In genomic region chr12:47803196-47803875, GRCh38 we compare ENCODE assay signal across 10 cellular contexts. TPM values are rescaled to one million over a fixed set of nuclear protein-coding genes. Genes with fewer than 3 reads are reported as not detected.
DNase-seq lines count a peak whose midpoint lies in the region; ATAC-seq, FAIRE-seq and TF ChIP-seq lines count a peak whose summit lies in the region.
"Had no signal": no experiment of that assay in that cellular context is flagged by ENCODE, and none has a peak within 500 bp of the region (broad histone marks: within the 10 kb centered on the region; RNA-seq: fewer than 3 reads in every experiment).

No MANE protein-coding gene starts in this region.

- H4K20me1 ChIP-seq in IMR-90 (ENCODE audit: insufficient read depth, low read length) (peaks cover 99% of the 10 kb centered on the region), endothelial cell of umbilical vein (replicated peaks; ENCODE audit: control insufficient read depth, extremely low read depth, insufficient read depth, low read length) (peaks cover 6% of the 10 kb centered on the region)

- dilution Hi-C loops in IMR-90 (cut with HindIII; ENCODE audit: low sequenced_read_pairs, unreplicated experiment) = no loop called here
- dilution Hi-C loops in endothelial cell of umbilical vein (cut with MboI; ENCODE audit: extremely low pct_ligation_motif_present, low sequenced_read_pairs) = no loop called here

- in situ Hi-C loops in IMR-90 (cut with MboI; ENCODE audit: low sequenced_read_pairs) = no loop called here

- no peak overlapping the region for H3K56ac ChIP-seq in IMR-90 (ENCODE audit: extremely low read depth, insufficient read depth, low read length)

- BruUV-seq in IMR-90 (replicated peaks; lab: Mats Ljungman, UMichigan) (no TSS peak), endothelial cell of umbilical vein (replicated peaks; lab: Mats Ljungman, UMichigan) (no TSS peak)

- no peak overlapping the region for H3K18ac ChIP-seq in IMR-90 (ENCODE audit: low read depth, low read length)

- CTCF ChIA-PET in IMR-90 (lab: Yijun Ruan, JAX) (interaction anchor here (1.7 kb wide), 1 partner anchor 35 kb away, joined by 4 read pairs; no protein-coding TSS in a partner anchor), T-cell (lab: Charles Lee) (interaction anchor here (1.1 to 1.8 kb wide), 3 partner anchors 10 to 35 kb away, joined by 3 to 7 read pairs (median 4); no protein-coding TSS in a partner anchor), endothelial cell of umbilical vein (lab: Charles Lee) (interaction anchor here (2.5 to 12.5 kb wide), 4 partner anchors 10 to 34 kb away, joined by 10 to 229 read pairs (median 28); no protein-coding TSS in a partner anchor)

- H3K4me1 ChIP-seq in IMR-90 (ENCODE audit: control insufficient read depth, insufficient read depth, low read length) (peaks cover 49% of the 10 kb centered on the region), endothelial cell of umbilical vein (ENCODE audit: control insufficient read depth, extremely low read depth, insufficient read depth, low read length) (peaks cover 73% of the 10 kb centered on the region), spleen (peaks cover 82 to 100% (median 95%) of the 10 kb centered on the region in 6 donors)

- TF ChIP-seq POLR2A in IMR-90 (IDR thresholded peaks at IDR 0.05; ENCODE audit: low read depth, low read length) = no peak
- TF ChIP-seq POLR2A in endothelial cell of umbilical vein (IDR thresholded peaks at IDR 0.05; ENCODE audit: low read depth, low read length) = no peak
- TF ChIP-seq POLR2A in spleen (IDR thresholded peaks at IDR 0.05) = no peak

- H3K27me3 ChIP-seq in IMR-90 (ENCODE audit: control insufficient read depth, insufficient read depth, low read length) (no peaks in the 10 kb centered on the region), endothelial cell of umbilical vein (ENCODE audit: control insufficient read depth in 2 of 2, insufficient read depth in 2 of 2, low read length in 2 of 2) (no peaks in the 10 kb centered on the region), spleen (replicated peaks in 1 of 7) (no peaks in the 10 kb centered on the region)

- POLR2A ChIA-PET in IMR-90 (lab: Charles Lee; ENCODE audit: unreplicated experiment) (interaction anchor here (1.4 kb wide), 1 partner anchor 17 kb away, joined by 4 read pairs; the partner anchor contains the start of gene HDAC7), T-cell (lab: Charles Lee) (no interaction called here), endothelial cell of umbilical vein (lab: Charles Lee) (no interaction called here)

- H3K79me2 ChIP-seq in endothelial cell of umbilical vein (ENCODE audit: control insufficient read depth, insufficient read depth, low read length) = peaks cover 100% of the 10 kb centered on the region

- no peak overlapping the region for H2BK20ac ChIP-seq in IMR-90 (ENCODE audit: low read depth, low read length)

- no peak overlapping the region for H3K27ac ChIP-seq in IMR-90 (ENCODE audit: insufficient read depth, low read length)
- peak overlapping the region; percentile 19 for H3K27ac ChIP-seq in endothelial cell of umbilical vein (ENCODE audit: insufficient read depth, low read depth, low read length)
- peak overlapping the region; percentile 55 to 98 (median 80) for H3K27ac ChIP-seq in spleen

- peak overlapping the region in 2 of 3 donors; percentile 37 to 97 for H3K4me3 Mint-ChIP-seq in T-cell

- H3K9ac ChIP-seq in IMR-90 (ENCODE audit: low read depth, low read length) (no peak overlapping the region), endothelial cell of umbilical vein (replicated peaks; ENCODE audit: extremely low read depth, insufficient read depth, low read length) (no peak overlapping the region)

- no peak overlapping the region for H2AFZ ChIP-seq in IMR-90 (replicated peaks; ENCODE audit: low read length, poor library complexity)
- no peak overlapping the region for H2AFZ ChIP-seq in endothelial cell of umbilical vein (ENCODE audit: low read depth, low read length)

- peaks cover 7% of the 10 kb centered on the region for H3K36me3 Mint-ChIP-seq in T-cell

- H3K27me3 Mint-ChIP-seq in T-cell = no peaks in the 10 kb centered on the region

- no peak overlapping the region; the same call in 1 of the 2 replicates for H3K4ac ChIP-seq in IMR-90 (ENCODE audit: low read depth, low read length)

- peak; percentile 12 for FAIRE-seq in endothelial cell of umbilical vein (lab: Jason Lieb, UNC)
- FAIRE-seq: astrocyte had no signal

- H3K23ac ChIP-seq in IMR-90 (ENCODE audit: low read depth, low read length) = no peak overlapping the region

- H3K4me2 ChIP-seq in IMR-90 (ENCODE audit: low read depth, low read length) (no peak overlapping the region), endothelial cell of umbilical vein (ENCODE audit: insufficient read depth, low read length) (peak overlapping the region; percentile 21)

- ATAC-seq in IMR-90 (ENCODE audit: low read depth) = no peak
- no peak for ATAC-seq in T-cell (replicated peaks in 1 of 4)
- ATAC-seq in GM18502 (IDR thresholded peaks at IDR 0.05; ENCODE audit: poor library complexity, unreplicated experiment) = no peak

- H3K27ac Mint-ChIP-seq in T-cell = peak overlapping the region; percentile 70 to 98

- H4K5ac ChIP-seq in IMR-90 (ENCODE audit: low read depth, low read length) = no peak overlapping the region

- H2BK120ac ChIP-seq in IMR-90 (ENCODE audit: low read depth, low read length) = no peak overlapping the region

- no peak overlapping the region for H4K8ac ChIP-seq in IMR-90 (ENCODE audit: low read depth in 2 of 2, low read length in 2 of 2)

- no peak overlapping the region for H2AK5ac ChIP-seq in IMR-90 (ENCODE audit: low read depth, low read length)

- intact Hi-C loops in IMR-90 (cut with micrococcal nuclease) (no loop called here), endothelial cell of umbilical vein (cut with micrococcal nuclease) (no loop called here), spleen (cut with DNase I; ENCODE audit: low total_unique reads) (loop anchor here (5.0 kb wide), 1 partner anchor 34 kb away; no protein-coding TSS in a partner anchor)

- no peak overlapping the region for H2BK5ac ChIP-seq in IMR-90 (ENCODE audit: low read depth, low read length, poor library complexity, severe bottlenecking)

- peaks cover 32% of the 10 kb centered on the region for H3K9me1 ChIP-seq in IMR-90 (ENCODE audit: insufficient read depth, low read length)
- no peaks in the 10 kb centered on the region for H3K9me1 ChIP-seq in endothelial cell of umbilical vein (replicated peaks; ENCODE audit: control insufficient read depth, extremely low read depth, insufficient read depth, low read length)

- H2BK15ac ChIP-seq in IMR-90 (ENCODE audit: low read depth, low read length) = no peak overlapping the region

- H4K91ac ChIP-seq in IMR-90 (ENCODE audit: insufficient read depth, low read depth, low read length) = no peak overlapping the region

- TF ChIP-seq RAD21 in IMR-90 (IDR thresholded peaks at IDR 0.05; ENCODE audit: low read length) = no peak

- TF ChIP-seq CTCF in IMR-90 (conservative IDR thresholded peaks at IDR 0.05; ENCODE audit: low read depth, low read length) (no peak), endothelial cell of umbilical vein (IDR thresholded peaks at IDR 0.05; ENCODE audit: extremely low read depth in 1 of 2, insufficient read depth in 1 of 2, low read depth in 1 of 2, low read length in 2 of 2) (no peak), spleen (IDR thresholded peaks at IDR 0.05 in 8 of 11, conservative IDR thresholded peaks at IDR 0.05 in 3 of 11) (no peak)

- H2AK9ac ChIP-seq in IMR-90 (replicated peaks; ENCODE audit: low read depth, low read length, poor library complexity) = no peak overlapping the region

- no peaks in the 10 kb centered on the region for H3K9me3 ChIP-seq in IMR-90 (ENCODE audit: control insufficient read depth, insufficient read depth, low read length)
- no peaks in the 10 kb centered on the region for H3K9me3 ChIP-seq in endothelial cell of umbilical vein (replicated peaks; ENCODE audit: control insufficient read depth, insufficient read depth, low read length)
- no peaks in the 10 kb centered on the region for H3K9me3 ChIP-seq in spleen

- H3K9me3 Mint-ChIP-seq in T-cell = no peaks in the 10 kb centered on the region

- peaks cover 19 to 93% of the 10 kb centered on the region in 2 experiments for H3K79me1 ChIP-seq in IMR-90 (ENCODE audit: low read depth in 1 of 2, low read length in 2 of 2)

- H3K4me1 Mint-ChIP-seq in T-cell = peaks cover 87 to 93% (median 93%) of the 10 kb centered on the region in 3 donors

- WGBS in IMR-90 (ENCODE audit: extremely low coverage in 2 of 2, insufficient read length in 1 of 2), 2 experiments = 82% methylated on average over 5 of the region's 12 CpGs; no CpG with 5 or more reads in 1 of the 2 experiments
- 23 to 32% (median 26%) methylated on average over 12 of the region's 12 CpGs for WGBS in spleen, 5 donors

- DNase-seq in IMR-90 (no peak), T-cell (no peak), endothelial cell of umbilical vein (ENCODE audit: low read depth, low spot score) (no peak), spleen (no peak), NCI-H510A (lab: John Stamatoyannopoulos, UW) (no peak)
- DNase-seq in stimulated activated CD4-positive, alpha-beta T cell treated with anti-CD3 and anti-CD28 coated beads, Interleukin-4, amount 100 ng/mL, for 1 hour = no peak
- DNase-seq: NCI-H2081, SW 1271 had no signal

- 0 out of 2 replicates have a peak overlapping the region, but pooled peaks have one; percentile 23 for H3K14ac ChIP-seq in IMR-90 (replicated peaks; ENCODE audit: low read depth, low read length)

- peaks cover 27% of the 10 kb centered on the region for H3K36me3 ChIP-seq in IMR-90 (ENCODE audit: control insufficient read depth, insufficient read depth, low read length)
- H3K36me3 ChIP-seq in endothelial cell of umbilical vein (ENCODE audit: control insufficient read depth in 2 of 2, extremely low read depth in 1 of 2, insufficient read depth in 2 of 2, low read length in 2 of 2) = peaks cover 17 to 25% of the 10 kb centered on the region in 2 experiments
- H3K36me3 ChIP-seq in spleen = peaks cover 0 to 41% (median 6%) of the 10 kb centered on the region in 6 donors

- H3K4me3 ChIP-seq in IMR-90 (ENCODE audit: insufficient read depth, low read depth, low read length) (no peak overlapping the region), endothelial cell of umbilical vein (replicated peaks in 1 of 3; ENCODE audit: insufficient read depth in 1 of 3, low read depth in 1 of 3, low read length in 3 of 3) (no peak overlapping the region), spleen (peak overlapping the region in 1 of 8 donors; percentile 37)

RNA-seq across cellular contexts. Expression of gene HDAC7, which starts 16.4 kb away (rescaled TPM):
- 10.4 and 10.6 TPM in 2 replicates for total RNA-seq in IMR-90 (2012; rRNA removed)
- polyA plus RNA-seq in IMR-90 (2012; rRNA removed) = 64.7 and 65.1 TPM in 2 replicates
- polyA plus RNA-seq in IMR-90 (2012; cell fraction: cytosol; rRNA removed) = 51.5 and 60.5 TPM in 2 replicates
- 183 and 377 TPM in 2 replicates for polyA plus RNA-seq in IMR-90 (2012; cell fraction: nucleus; rRNA removed; ENCODE audit: low replicate concordance)
- total RNA-seq in T-cell = 100 to 1,000 TPM; 142 to 192 (median 165) TPM
- 249 and 252 TPM in 2 replicates for total RNA-seq in endothelial cell of umbilical vein
- 119 and 122 TPM in 2 replicates for polyA plus RNA-seq in endothelial cell of umbilical vein
- 101 and 125 TPM in 2 replicates for polyA plus RNA-seq in endothelial cell of umbilical vein (2011; cell fraction: cytosol; rRNA removed)
- 462 and 531 TPM in 2 replicates for polyA plus RNA-seq in endothelial cell of umbilical vein (2011; cell fraction: nucleus; rRNA removed)
- 105 and 119 TPM in 2 replicates for polyA plus RNA-seq in endothelial cell of umbilical vein (2012)
- 81.4 and 95.8 TPM in 2 replicates for polyA minus RNA-seq in endothelial cell of umbilical vein
- polyA minus RNA-seq in endothelial cell of umbilical vein (2011; cell fraction: cytosol; rRNA and poly(A)+ RNA removed) = 25.6 TPM
- polyA minus RNA-seq in endothelial cell of umbilical vein (2011; cell fraction: nucleus; rRNA and poly(A)+ RNA removed) = 127 and 192 TPM in 2 replicates
- total RNA-seq in spleen = 100 to 1,000 TPM in 5 of 7 donors, 10 to 100 TPM in 2; 74.9 to 158 (median 132) TPM
- polyA plus RNA-seq in spleen = 10 to 100 TPM; 39.6 to 76.7 (median 52.2) TPM

RNA-seq across cellular contexts. Expression of gene SLC48A1, which starts 30.3 kb away (rescaled TPM):
- 4.4 and 4.8 TPM in 2 replicates for total RNA-seq in IMR-90 (2012; rRNA removed)
- polyA plus RNA-seq in IMR-90 (2012; rRNA removed) = 5.9 and 6.0 TPM in 2 replicates
- 4.1 and 10.3 TPM in 2 replicates for polyA plus RNA-seq in IMR-90 (2012; cell fraction: cytosol; rRNA removed)
- 10.0 and 10.3 TPM in 2 replicates for polyA plus RNA-seq in IMR-90 (2012; cell fraction: nucleus; rRNA removed; ENCODE audit: low replicate concordance)
- total RNA-seq in T-cell = 10 to 100 TPM in 3 of 5 donors, 1 to 10 TPM in 2; 5.8 to 13.7 (median 10.2) TPM
- 17.9 and 20.3 TPM in 2 replicates for total RNA-seq in endothelial cell of umbilical vein
- polyA plus RNA-seq in endothelial cell of umbilical vein = 17.3 and 19.8 TPM in 2 replicates
- 13.0 and 14.1 TPM in 2 replicates for polyA plus RNA-seq in endothelial cell of umbilical vein (2011; cell fraction: cytosol; rRNA removed)
- polyA plus RNA-seq in endothelial cell of umbilical vein (2011; cell fraction: nucleus; rRNA removed) = 21.7 and 24.5 TPM in 2 replicates
- polyA plus RNA-seq in endothelial cell of umbilical vein (2012) = 14.7 and 19.3 TPM in 2 replicates
- 14.9 and 20.7 TPM in 2 replicates for polyA minus RNA-seq in endothelial cell of umbilical vein
- 18.2 TPM for polyA minus RNA-seq in endothelial cell of umbilical vein (2011; cell fraction: cytosol; rRNA and poly(A)+ RNA removed)
- polyA minus RNA-seq in endothelial cell of umbilical vein (2011; cell fraction: nucleus; rRNA and poly(A)+ RNA removed) = 7.0 and 7.5 TPM in 2 replicates
- 10 to 100 TPM; 20.2 to 66.4 (median 42.3) TPM for total RNA-seq in spleen
- polyA plus RNA-seq in spleen = 10 to 100 TPM in 1 of 3 donors, 1 to 10 TPM in 2; 8.4 to 24.1 (median 9.5) TPM

RNA-seq across cellular contexts. Expression of gene RAPGEF3, which starts 44.7 kb away (rescaled TPM):
- 0.83 and 1.3 TPM in 2 replicates for total RNA-seq in IMR-90 (2012; rRNA removed)
- polyA plus RNA-seq in IMR-90 (2012; rRNA removed) = 2.0 and 2.9 TPM in 2 replicates
- 1.7 TPM in 2 replicates for polyA plus RNA-seq in IMR-90 (2012; cell fraction: cytosol; rRNA removed)
- 11.2 and 11.8 TPM in 2 replicates for polyA plus RNA-seq in IMR-90 (2012; cell fraction: nucleus; rRNA removed; ENCODE audit: low replicate concordance)
- total RNA-seq in T-cell = under 1 TPM; 0.25 to 0.99 (median 0.82) TPM
- total RNA-seq in endothelial cell of umbilical vein = 53.6 and 55.1 TPM in 2 replicates
- polyA plus RNA-seq in endothelial cell of umbilical vein = 30.8 and 34.5 TPM in 2 replicates
- polyA plus RNA-seq in endothelial cell of umbilical vein (2011; cell fraction: cytosol; rRNA removed) = 14.4 and 18.3 TPM in 2 replicates
- 171 and 207 TPM in 2 replicates for polyA plus RNA-seq in endothelial cell of umbilical vein (2011; cell fraction: nucleus; rRNA removed)
- 29.7 and 38.7 TPM in 2 replicates for polyA plus RNA-seq in endothelial cell of umbilical vein (2012)
- polyA minus RNA-seq in endothelial cell of umbilical vein = 34.0 and 42.1 TPM in 2 replicates
- 3.3 TPM for polyA minus RNA-seq in endothelial cell of umbilical vein (2011; cell fraction: cytosol; rRNA and poly(A)+ RNA removed)
- 57.3 and 65.6 TPM in 2 replicates for polyA minus RNA-seq in endothelial cell of umbilical vein (2011; cell fraction: nucleus; rRNA and poly(A)+ RNA removed)
- 10 to 100 TPM; 50.6 to 84.3 (median 57.8) TPM for total RNA-seq in spleen
- polyA plus RNA-seq in spleen = 100 to 1,000 TPM in 1 of 3 donors, 10 to 100 TPM in 2; 21.4 to 116 (median 64.3) TPM

Comparison
In these comparisons a context has a peak if more than half of its experiments do, and no peak if none do; other contexts are left out.
1. RNA of gene RAPGEF3, which starts 44.7 kb away (total RNA-seq): 50.6 to 84.3 TPM in spleen and 53.6 to 55.1 TPM in endothelial cell of umbilical vein; 0.83 to 1.3 TPM in IMR-90 and 0.25 to 0.99 TPM in T-cell; every median in the first group is over 10 times any median in the second.